In genomic region chr10:78972947-78973900, GRCh38 we compare ENCODE assay signal across 8 cellular contexts.
DNase-seq lines count a peak whose midpoint lies in the region; ATAC-seq and TF ChIP-seq lines count a peak whose summit lies in the region.

No MANE protein-coding gene starts in this region.

- H3K4me1 ChIP-seq in left lung = peaks cover 23 to 57% of the 10 kb centered on the region in 2 donors

- intact Hi-C loops in left lung (cut with DNase I) = no loop called here

- TF ChIP-seq CTCF in BJ (IDR thresholded peaks at IDR 0.05; ENCODE audit: insufficient read depth, low read depth, low read length) = no peak
- TF ChIP-seq CTCF in left lung (IDR thresholded peaks at IDR 0.05) = no peak

- H3K27me3 ChIP-seq in BJ (ENCODE audit: control insufficient read depth, insufficient read depth, low read length) (no peaks in the 10 kb centered on the region), left lung (peaks cover 0 to 25% of the 10 kb centered on the region in 2 donors)

- H3K4me3 ChIP-seq in BJ (ENCODE audit: low read depth, low read length) (peak overlapping the region; percentile 33), left lung (peak overlapping the region; percentile 34 to 44)

- CTCF ChIA-PET in BJ (lab: Yijun Ruan, JAX) = interaction anchor here (0.8 to 2.7 kb wide), 4 partner anchors 14 to 31 kb away, joined by 3 to 22 read pairs (median 4); no protein-coding TSS in a partner anchor

- no peaks in the 10 kb centered on the region for H3K36me3 ChIP-seq in BJ (ENCODE audit: control insufficient read depth, insufficient read depth, low read length)
- no peaks in the 10 kb centered on the region for H3K36me3 ChIP-seq in left lung

- DNase-seq in BJ (ENCODE audit: low read depth) (peak; percentile 68), NCI-H526 (lab: John Stamatoyannopoulos, UW) (peak; percentile 83 to 93), dermis blood vessel endothelial cell (peak; percentile 94), left lung (peak; percentile 73 to 90)
- DNase-seq in activated CD4-positive, alpha-beta T cell treated with anti-CD3 and anti-CD28 coated beads, Interleukin-2, amount 50 U/mL, for 24 hours (ENCODE audit: low read depth in 1 of 2, low spot score in 1 of 2) = peak; percentile 38 to 61
- peak; percentile 68 for DNase-seq in stimulated activated CD4-positive, alpha-beta T cell treated with anti-CD3 and anti-CD28 coated beads, Interleukin-2, amount 100 ng/mL, for 24 hours

- H3K9me3 ChIP-seq in left lung = no peaks in the 10 kb centered on the region

- POLR2A ChIA-PET in BJ (lab: Charles Lee) = no interaction called here

- H3K27ac ChIP-seq in left lung = peak overlapping the region; percentile 91 to 94

- ATAC-seq in GM19372 (IDR thresholded peaks at IDR 0.05; ENCODE audit: low read depth, unreplicated experiment) = peak; percentile 83
- peak; percentile 72 for ATAC-seq in HG03469 (IDR thresholded peaks at IDR 0.05; ENCODE audit: unreplicated experiment)
- ATAC-seq in left lung = peak; percentile 70

Comparison
In these comparisons a context has a peak if more than half of its experiments do, and no peak if none do; other contexts are left out.
1. Peak in every context shown above with its lines: DNase-seq, ATAC-seq, H3K4me3 ChIP-seq and H3K27ac ChIP-seq.